In genomic region chr17:58409432-58409831, GRCh38 we compare ENCODE assay signal across 29 cellular contexts. TPM values are rescaled to one million over a fixed set of nuclear protein-coding genes. Genes with fewer than 3 reads are reported as not detected.
"Had no signal": no experiment of that assay in that cellular context is flagged by ENCODE, and none has a peak within 500 bp of the region (broad histone marks: within the 10 kb centered on the region; RNA-seq: fewer than 3 reads in every experiment).

No MANE protein-coding gene starts in this region.

- H3K4me1 ChIP-seq: esophagus muscularis mucosa, heart right ventricle, left lung, lower lobe of right lung, psoas muscle had no signal

- H3K27me3 ChIP-seq: esophagus muscularis mucosa, pancreas had no signal

- H3K27ac ChIP-seq: esophagus muscularis mucosa, heart right ventricle, left lung, lower lobe of right lung, pancreas, psoas muscle, VCaP had no signal

- H3K4me2 ChIP-seq: smooth muscle cell had no signal

- H3K36me3 ChIP-seq: esophagus muscularis mucosa, heart right ventricle, left lung, lower lobe of right lung, pancreas had no signal

- DNase-seq: activated CD4-positive, alpha-beta T cell treated with anti-CD3 and anti-CD28 coated beads for 4 hours; activated CD4-positive, alpha-beta T cell treated with anti-CD3 and anti-CD28 coated beads, Interleukin-2, amount 50 U/mL, for 48 hours; activated CD8-positive, alpha-beta memory T cell treated with anti-CD3 and anti-CD28 coated beads, Interleukin-2, amount 50 U/mL, for 4 hours; activated effector memory CD4-positive, alpha-beta T cell treated with anti-CD3 and anti-CD28 coated beads, Interleukin-2, amount 50 U/mL, for 16 hours; activated naive CD4-positive, alpha-beta T cell treated with anti-CD3 and anti-CD28 coated beads, Interleukin-2, amount 10 ng/mL, durations not matched to agents 7 days and 5 days; activated T-cell treated with anti-CD3 and anti-CD28 coated beads, Interleukin-2, amount 50 U/mL, for 1 hour; amygdala; caudate nucleus; endodermal cell; foreskin melanocyte; heart right ventricle; kidney glomerular epithelial cell; left lung; lower lobe of right lung; mesenchymal stem cell; naive thymus-derived CD4-positive, alpha-beta T cell; pancreas; psoas muscle; stimulated activated CD4-positive, alpha-beta T cell treated with anti-CD3 and anti-CD28 coated beads, Interleukin-1b, Interleukin-23, amount 100 ng/mL, for 48 hours; stimulated activated CD4-positive, alpha-beta T cell treated with anti-CD3 and anti-CD28 coated beads, Interleukin-4, amount 100 ng/mL, for 4 hours; stimulated activated CD8-positive, alpha-beta memory T cell treated with anti-CD3 and anti-CD28 coated beads, Interleukin-4, amount 100 ng/mL, for 48 hours; stimulated activated naive CD8-positive, alpha-beta T cell treated with anti-CD3 and anti-CD28 coated beads, Interleukin-15, amount 100 ng/mL, for 72 hours; substantia nigra had no signal

- H3K9me3 ChIP-seq: esophagus muscularis mucosa, heart right ventricle, left lung, lower lobe of right lung, pancreas, psoas muscle had no signal

- H3K4me3 ChIP-seq: esophagus muscularis mucosa, heart right ventricle, left lung, lower lobe of right lung, pancreas, psoas muscle, smooth muscle cell had no signal

- ATAC-seq: heart right ventricle; left lung; lower lobe of right lung; naive thymus-derived CD4-positive, alpha-beta T cell; pancreas; psoas muscle; stimulated activated memory B cell treated with anti-CD40 and anti-IgM and Interleukin-4, amounts not matched to agents 10 μg/mL and 1 μg/mL and 100 μg/mL, for 72 hours; stimulated activated naive CD8-positive, alpha-beta T cell treated with anti-CD3 and anti-CD28 coated beads, Interleukin-15, amount 100 ng/mL, for 72 hours had no signal

- FAIRE-seq: pancreas had no signal

RNA-seq across cellular contexts. Expression of gene RNF43, which starts 7.9 kb away (rescaled TPM):
- total RNA-seq: glomerular endothelial cell had no signal
- polyA plus RNA-seq: neural cell had no signal
